In the genomic region with DNA sequence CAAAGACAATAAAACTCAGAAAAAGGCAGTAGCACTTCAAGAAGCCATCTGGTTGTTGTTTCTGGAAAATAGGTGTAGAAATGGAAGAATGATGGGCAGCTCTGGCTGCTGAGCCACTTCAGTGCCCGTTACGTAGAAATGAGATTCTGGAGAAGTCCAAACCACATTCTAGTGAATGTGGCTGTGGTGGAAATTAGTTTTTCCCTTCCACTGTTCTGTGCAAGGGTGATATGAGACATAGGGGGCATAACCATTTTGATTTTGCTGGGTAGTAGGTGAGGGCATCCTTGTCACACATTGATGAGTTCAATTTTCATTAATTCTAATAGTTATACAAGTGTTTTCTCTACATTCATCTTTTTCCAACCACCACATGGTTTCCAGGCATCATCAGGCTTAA, we compare ENCODE assay signal across 20 cellular contexts.
DNase-seq lines count a peak whose midpoint lies in the region; ATAC-seq, FAIRE-seq and TF ChIP-seq lines count a peak whose summit lies in the region.
"Had no signal": no experiment of that assay in that cellular context is flagged by ENCODE, and none has a peak within 500 bp of the region (broad histone marks: within the 10 kb centered on the region; RNA-seq: fewer than 3 reads in every experiment).

No MANE protein-coding gene starts in this region.

- H3K9ac ChIP-seq in mesenchymal stem cell (ENCODE audit: low read length) = no peak overlapping the region
- H3K9ac ChIP-seq: BLaER1 treated with 17β-estradiol and CSF1 and Interleukin-3, amounts not matched to agents 10 nM and 100 nM had no signal

- no peak overlapping the region for H3K18ac ChIP-seq in mesenchymal stem cell (ENCODE audit: low read depth in 1 of 2, low read length in 2 of 2)

- H3K4me3 Mint-ChIP-seq in stimulated activated naive B cell treated with anti-CD40 and anti-IgM and Interleukin-4, amounts not matched to agents 10 μg/mL and 1 μg/mL and 100 μg/mL, for 72 hours = no peak overlapping the region
- H3K4me3 Mint-ChIP-seq: B cell; CD4-positive, alpha-beta T cell; CD8-positive, alpha-beta T cell had no signal

- peak; percentile 60 to 64 for ATAC-seq in stimulated activated naive B cell treated with anti-CD40 and anti-IgM and Interleukin-4, amounts not matched to agents 10 μg/mL and 1 μg/mL and 100 μg/mL, for 72 hours (replicated peaks)
- no peak for ATAC-seq in GM21447 (IDR thresholded peaks at IDR 0.05; ENCODE audit: unreplicated experiment)
- ATAC-seq: A549; CD8-positive, alpha-beta T cell had no signal

- H3K27ac Mint-ChIP-seq in stimulated activated naive B cell treated with anti-CD40 and anti-IgM and Interleukin-4, amounts not matched to agents 10 μg/mL and 1 μg/mL and 100 μg/mL, for 72 hours = no peak overlapping the region
- H3K27ac Mint-ChIP-seq: B cell; CD4-positive, alpha-beta T cell; CD8-positive, alpha-beta T cell had no signal

- H3K4me1 ChIP-seq in mesenchymal stem cell (ENCODE audit: control insufficient read depth, insufficient read depth, low read depth, low read length) = no peaks in the 10 kb centered on the region
- H3K4me1 ChIP-seq: A549, Caco-2 had no signal

- peaks cover 29% of the 10 kb centered on the region for H3K79me1 ChIP-seq in mesenchymal stem cell (replicated peaks; ENCODE audit: low read length, poor library complexity, severe bottlenecking)

- no peak for TF ChIP-seq POLR2A in GM12891 (IDR thresholded peaks at IDR 0.05; ENCODE audit: low read depth, low read length)

- no peaks in the 10 kb centered on the region for H3K27me3 Mint-ChIP-seq in stimulated activated naive B cell treated with anti-CD40 and anti-IgM and Interleukin-4, amounts not matched to agents 10 μg/mL and 1 μg/mL and 100 μg/mL, for 72 hours
- H3K27me3 Mint-ChIP-seq: B cell; CD4-positive, alpha-beta T cell had no signal

- no peak overlapping the region for H3K4ac ChIP-seq in mesenchymal stem cell (ENCODE audit: low read depth in 1 of 2, low read length in 2 of 2)

- H3K9me3 ChIP-seq in mesenchymal stem cell (ENCODE audit: control insufficient read depth, low read length) = peaks cover 3% of the 10 kb centered on the region
- H3K9me3 ChIP-seq: A549 had no signal

- DNase-seq in GM12891 (ENCODE audit: insufficient read length, low spot score) (no peak), mesenchymal stem cell (no peak)
- no peak for DNase-seq in stimulated activated naive B cell treated with anti-CD40 and anti-IgM and Interleukin-4, amounts not matched to agents 10 μg/mL and 1 μg/mL and 100 μg/mL, for 72 hours
- DNase-seq in activated CD4-positive, alpha-beta T cell treated with anti-CD3 and anti-CD28 coated beads, Interleukin-2, amount 50 U/mL, for 4 hours = no peak
- DNase-seq: AML-193; Caco-2; Calu3; CD4-positive, alpha-beta T cell; CD8-positive, alpha-beta T cell; DMS79 treated with DMSO at 0.1 percent for 48 hours; GF-D8 had no signal

- H2AK5ac ChIP-seq in mesenchymal stem cell (ENCODE audit: low read length, severe bottlenecking) = peak overlapping the region; percentile 66

- H3K23ac ChIP-seq in mesenchymal stem cell (ENCODE audit: low read length in 2 of 2) = no peak overlapping the region

- peaks cover 0 to under 1% of the 10 kb centered on the region in 2 experiments for H3K36me3 ChIP-seq in mesenchymal stem cell (ENCODE audit: control insufficient read depth in 1 of 2, insufficient read depth in 2 of 2, low read depth in 1 of 2, low read length in 2 of 2)

- no peak overlapping the region for H2BK15ac ChIP-seq in mesenchymal stem cell (ENCODE audit: low read depth, poor library complexity, severe bottlenecking)

- H2BK5ac ChIP-seq in mesenchymal stem cell (ENCODE audit: low read depth, low read length, poor library complexity, severe bottlenecking) = no peak overlapping the region

- H3K4me2 ChIP-seq in mesenchymal stem cell (ENCODE audit: low read length, poor library complexity, severe bottlenecking) = no peak overlapping the region
- H3K4me2 ChIP-seq: A549 had no signal

- WGBS in mesenchymal stem cell = 100% methylated on average over 2 of the region's 2 CpGs

- peak; percentile 38 for FAIRE-seq in GM12891 (lab: Jason Lieb, UNC)
- FAIRE-seq: A549, D721Med, GM12892, GM19239 had no signal

- peaks cover 0 to 4% of the 10 kb centered on the region in 2 donors for H3K36me3 Mint-ChIP-seq in stimulated activated naive B cell treated with anti-CD40 and anti-IgM and Interleukin-4, amounts not matched to agents 10 μg/mL and 1 μg/mL and 100 μg/mL, for 72 hours
- H3K36me3 Mint-ChIP-seq: CD8-positive, alpha-beta T cell had no signal

- no peak overlapping the region for H3K27ac ChIP-seq in mesenchymal stem cell (ENCODE audit: low read length, poor library complexity, severe bottlenecking)
- H3K27ac ChIP-seq: 22Rv1; A549; BLaER1 treated with 17β-estradiol and CSF1 and Interleukin-3, amounts not matched to agents 10 nM and 100 nM; C4-2B had no signal

- peaks cover 10 to 12% of the 10 kb centered on the region in 2 donors for H3K4me1 Mint-ChIP-seq in stimulated activated naive B cell treated with anti-CD40 and anti-IgM and Interleukin-4, amounts not matched to agents 10 μg/mL and 1 μg/mL and 100 μg/mL, for 72 hours
- H3K4me1 Mint-ChIP-seq: B cell had no signal

- no peak overlapping the region for H3K4me3 ChIP-seq in mesenchymal stem cell (ENCODE audit: insufficient read depth in 1 of 2, low read depth in 1 of 2, low read length in 2 of 2)
- H3K4me3 ChIP-seq: A549; BLaER1 treated with 17β-estradiol and CSF1 and Interleukin-3, amounts not matched to agents 10 nM and 100 nM had no signal

- H2BK12ac ChIP-seq in mesenchymal stem cell (ENCODE audit: low read length in 2 of 2) = no peak overlapping the region

- H3K27me3 ChIP-seq in mesenchymal stem cell (ENCODE audit: control insufficient read depth in 1 of 2, insufficient read depth in 1 of 2, low read length in 2 of 2) = no peaks in the 10 kb centered on the region
- H3K27me3 ChIP-seq: BLaER1 treated with 17β-estradiol and CSF1 and Interleukin-3, amounts not matched to agents 10 nM and 100 nM had no signal

- H4K91ac ChIP-seq in mesenchymal stem cell (ENCODE audit: low read length) = no peak overlapping the region

- no peak overlapping the region for H3K14ac ChIP-seq in mesenchymal stem cell (ENCODE audit: low read length in 2 of 2)

- H3K9me3 Mint-ChIP-seq in stimulated activated naive B cell treated with anti-CD40 and anti-IgM and Interleukin-4, amounts not matched to agents 10 μg/mL and 1 μg/mL and 100 μg/mL, for 72 hours = peaks cover 12 to 16% of the 10 kb centered on the region in 2 donors

- H2BK120ac ChIP-seq in mesenchymal stem cell (ENCODE audit: low read depth, low read length) = no peak overlapping the region

- no peak overlapping the region for H4K8ac ChIP-seq in mesenchymal stem cell (ENCODE audit: low read length)

- no peak overlapping the region for H2AFZ ChIP-seq in mesenchymal stem cell (ENCODE audit: low read depth, low read length)

TF ChIP-seq in GM12891, 5 proteins besides CTCF, POLR2A, EP300 and RAD21:
- TF ChIP-seq PAX5 (IDR thresholded peaks at IDR 0.05; ENCODE audit: insufficient read depth, low read length, severe bottlenecking) (no peak), POLR2AphosphoS5 (IDR thresholded peaks at IDR 0.05; ENCODE audit: low read depth, low read length) (no peak), SPI1 (IDR thresholded peaks at IDR 0.05; ENCODE audit: low read depth, low read length) (no peak), POU2F2 (IDR thresholded peaks at IDR 0.05; ENCODE audit: low read depth, low read length) (no peak), TAF1 (IDR thresholded peaks at IDR 0.05; ENCODE audit: low read depth, low read length) (no peak)
